Comparison of ENCODE assay signal across 10 cellular contexts in the genomic region with DNA sequence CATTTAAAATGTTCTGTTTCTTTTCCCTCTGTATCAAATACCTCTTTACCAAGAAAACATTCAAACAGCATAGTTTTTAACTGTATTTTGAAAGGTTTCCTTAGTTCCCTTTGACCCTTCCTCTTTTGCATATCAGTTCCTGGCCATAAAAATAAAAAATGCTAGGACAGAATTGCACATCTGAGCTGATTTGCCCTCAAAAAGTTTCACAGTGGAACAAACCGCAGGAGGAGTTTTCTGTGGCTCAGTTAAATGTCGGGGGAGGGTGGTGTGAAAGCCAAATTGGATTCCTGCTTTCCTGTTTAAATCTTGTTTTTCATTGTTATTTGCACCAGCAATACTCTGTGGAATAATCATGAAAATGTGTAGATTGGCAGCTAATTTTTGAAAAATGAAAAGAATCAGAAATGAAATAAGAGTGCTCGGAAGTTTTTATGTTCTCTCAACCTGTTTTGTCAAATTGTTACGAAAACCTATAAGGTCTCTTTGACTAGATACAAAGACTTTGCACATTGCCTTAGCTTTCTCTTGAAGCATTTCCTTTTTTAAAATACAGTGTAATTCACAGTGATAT. TPM values are rescaled to one million over a fixed set of nuclear protein-coding genes. Genes with fewer than 3 reads are reported as not detected.
DNase-seq lines count a peak whose midpoint lies in the region; ATAC-seq and TF ChIP-seq lines count a peak whose summit lies in the region.
"Had no signal": no experiment of that assay in that cellular context is flagged by ENCODE, and none has a peak within 500 bp of the region (broad histone marks: within the 10 kb centered on the region; RNA-seq: fewer than 3 reads in every experiment).

No MANE protein-coding gene starts in this region.

- no peaks in the 10 kb centered on the region for H3K9me3 Mint-ChIP-seq in stimulated activated naive CD8-positive, alpha-beta T cell treated with anti-CD3 and anti-CD28 coated beads, Interleukin-15, Interleukin-2, amounts not matched to agents 100 ng/mL and 50 ng/mL, for 24 hours
- H3K9me3 Mint-ChIP-seq in dendritic cell treated with granulocyte-macrophage colony-stimulating factor and Interleukin-4, amounts not matched to agents 40 ng/mL and 50 ng/mL, for 4 days: no peaks in the 10 kb centered on the region

- no peaks in the 10 kb centered on the region for H3K27me3 Mint-ChIP-seq in stimulated activated naive CD8-positive, alpha-beta T cell treated with anti-CD3 and anti-CD28 coated beads, Interleukin-15, Interleukin-2, amounts not matched to agents 100 ng/mL and 50 ng/mL, for 24 hours
- H3K27me3 Mint-ChIP-seq in dendritic cell treated with granulocyte-macrophage colony-stimulating factor and Interleukin-4, amounts not matched to agents 40 ng/mL and 50 ng/mL, for 4 days: no peaks in the 10 kb centered on the region

- no peaks in the 10 kb centered on the region for H3K4me1 ChIP-seq in vagina

- intact Hi-C loops in dendritic cell treated with granulocyte-macrophage colony-stimulating factor and Interleukin-4, amounts not matched to agents 40 ng/mL and 50 ng/mL, for 4 days (cut with micrococcal nuclease): no loop called here
- intact Hi-C loops in vagina (cut with DNase I): no loop called here

- peaks cover 92% of the 10 kb centered on the region for H3K36me3 Mint-ChIP-seq in stimulated activated naive CD8-positive, alpha-beta T cell treated with anti-CD3 and anti-CD28 coated beads, Interleukin-15, Interleukin-2, amounts not matched to agents 100 ng/mL and 50 ng/mL, for 24 hours (ENCODE audit: low read depth)
- H3K36me3 Mint-ChIP-seq in dendritic cell treated with granulocyte-macrophage colony-stimulating factor and Interleukin-4, amounts not matched to agents 40 ng/mL and 50 ng/mL, for 4 days (ENCODE audit: low read depth): peaks cover 48% of the 10 kb centered on the region

- H3K4me3 Mint-ChIP-seq in stimulated activated naive CD8-positive, alpha-beta T cell treated with anti-CD3 and anti-CD28 coated beads, Interleukin-15, Interleukin-2, amounts not matched to agents 100 ng/mL and 50 ng/mL, for 24 hours: peak overlapping the region; percentile 94
- peak overlapping the region; percentile 67 for H3K4me3 Mint-ChIP-seq in dendritic cell treated with granulocyte-macrophage colony-stimulating factor and Interleukin-4, amounts not matched to agents 40 ng/mL and 50 ng/mL, for 4 days

- H3K4me1 Mint-ChIP-seq in stimulated activated naive CD8-positive, alpha-beta T cell treated with anti-CD3 and anti-CD28 coated beads, Interleukin-15, Interleukin-2, amounts not matched to agents 100 ng/mL and 50 ng/mL, for 24 hours (ENCODE audit: low read depth): peaks cover 92% of the 10 kb centered on the region
- H3K4me1 Mint-ChIP-seq in dendritic cell treated with granulocyte-macrophage colony-stimulating factor and Interleukin-4, amounts not matched to agents 40 ng/mL and 50 ng/mL, for 4 days (ENCODE audit: low read depth): peaks cover 80% of the 10 kb centered on the region

- no peak for ATAC-seq in stimulated activated naive CD8-positive, alpha-beta T cell treated with anti-CD3 and anti-CD28 coated beads, Interleukin-15, Interleukin-2, amounts not matched to agents 100 U/mL and 50 U/mL, for 24 hours
- no peak for ATAC-seq in HG03196 (IDR thresholded peaks at IDR 0.05; ENCODE audit: unreplicated experiment)

- no peak overlapping the region for H3K4me3 ChIP-seq in vagina

- POLR2A ChIA-PET in HEK293T (lab: Yijun Ruan, JAX): no interaction called here

- no peaks in the 10 kb centered on the region for H3K9me3 ChIP-seq in vagina

- no peak for TF ChIP-seq CTCF in vagina (IDR thresholded peaks at IDR 0.05)

- no peaks in the 10 kb centered on the region for H3K27me3 ChIP-seq in vagina

- peak overlapping the region; percentile 13 for H3K27ac ChIP-seq in vagina

- CTCF ChIA-PET in HEK293T (lab: Yijun Ruan, JAX): no interaction called here

- no peaks in the 10 kb centered on the region for H3K36me3 ChIP-seq in vagina

- peak overlapping the region; percentile 99 for H3K27ac Mint-ChIP-seq in stimulated activated naive CD8-positive, alpha-beta T cell treated with anti-CD3 and anti-CD28 coated beads, Interleukin-15, Interleukin-2, amounts not matched to agents 100 ng/mL and 50 ng/mL, for 24 hours
- H3K27ac Mint-ChIP-seq in dendritic cell treated with granulocyte-macrophage colony-stimulating factor and Interleukin-4, amounts not matched to agents 40 ng/mL and 50 ng/mL, for 4 days: peak overlapping the region; percentile 86

- no peak for DNase-seq in stimulated activated naive CD8-positive, alpha-beta T cell treated with anti-CD3 and anti-CD28 coated beads, Interleukin-15, Interleukin-2, amounts not matched to agents 100 U/mL and 50 U/mL, for 24 hours
- peak; percentile 56 for DNase-seq in RPMI8226
- DNase-seq in vagina (ENCODE audit: extremely low spot score in 2 of 2): no peak
- DNase-seq in NCI-H1105 treated with DMSO at 0.1 percent for 48 hours (lab: John Stamatoyannopoulos, UW): no peak
- DNase-seq in HEK293T (ENCODE audit: extremely low spot score): no peak
- DNase-seq: NCI-H526 treated with DMSO at 0.1 percent for 48 hours had no signal

- TF ChIP-seq POLR2A in vagina (IDR thresholded peaks at IDR 0.05): no peak

TF ChIP-seq in HEK293T, 16 proteins besides CTCF, POLR2A, EP300 and RAD21:
- TF ChIP-seq TARDBP (IDR thresholded peaks at IDR 0.05) (no peak), FOXM1 (IDR thresholded peaks at IDR 0.05; ENCODE audit: borderline replicate concordance) (no peak), ELF4 (IDR thresholded peaks at IDR 0.05) (no peak), FOXA1 (IDR thresholded peaks at IDR 0.05) (no peak), LEF1 (IDR thresholded peaks at IDR 0.05; ENCODE audit: borderline replicate concordance) (no peak), ZNF384 (IDR thresholded peaks at IDR 0.05) (no peak), ARNT (IDR thresholded peaks at IDR 0.05) (no peak), NFRKB (IDR thresholded peaks at IDR 0.05) (no peak), HDGF (IDR thresholded peaks at IDR 0.05; ENCODE audit: borderline replicate concordance) (no peak), SUZ12 (IDR thresholded peaks at IDR 0.05) (no peak), BHLHE40 (IDR thresholded peaks at IDR 0.05; ENCODE audit: borderline replicate concordance) (no peak), FOXK2 (IDR thresholded peaks at IDR 0.05) (no peak)
- TF ChIP-seq, protein P1, sequence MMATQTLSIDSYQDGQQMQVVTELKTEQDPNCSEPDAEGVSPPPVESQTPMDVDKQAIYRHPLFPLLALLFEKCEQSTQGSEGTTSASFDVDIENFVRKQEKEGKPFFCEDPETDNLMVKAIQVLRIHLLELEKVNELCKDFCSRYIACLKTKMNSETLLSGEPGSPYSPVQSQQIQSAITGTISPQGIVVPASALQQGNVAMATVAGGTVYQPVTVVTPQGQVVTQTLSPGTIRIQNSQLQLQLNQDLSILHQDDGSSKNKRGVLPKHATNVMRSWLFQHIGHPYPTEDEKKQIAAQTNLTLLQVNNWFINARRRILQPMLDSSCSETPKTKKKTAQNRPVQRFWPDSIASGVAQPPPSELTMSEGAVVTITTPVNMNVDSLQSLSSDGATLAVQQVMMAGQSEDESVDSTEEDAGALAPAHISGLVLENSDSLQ (IDR thresholded peaks at IDR 0.05): no peak

RNA-seq across cellular contexts. Expression of a gene that starts 8.2 kb away (rescaled TPM):
- total RNA-seq in vagina: 44.9 TPM
- total RNA-seq: MCF 10A had no signal
